ENCODE assay signal across 21 cellular contexts in the genomic region with DNA sequence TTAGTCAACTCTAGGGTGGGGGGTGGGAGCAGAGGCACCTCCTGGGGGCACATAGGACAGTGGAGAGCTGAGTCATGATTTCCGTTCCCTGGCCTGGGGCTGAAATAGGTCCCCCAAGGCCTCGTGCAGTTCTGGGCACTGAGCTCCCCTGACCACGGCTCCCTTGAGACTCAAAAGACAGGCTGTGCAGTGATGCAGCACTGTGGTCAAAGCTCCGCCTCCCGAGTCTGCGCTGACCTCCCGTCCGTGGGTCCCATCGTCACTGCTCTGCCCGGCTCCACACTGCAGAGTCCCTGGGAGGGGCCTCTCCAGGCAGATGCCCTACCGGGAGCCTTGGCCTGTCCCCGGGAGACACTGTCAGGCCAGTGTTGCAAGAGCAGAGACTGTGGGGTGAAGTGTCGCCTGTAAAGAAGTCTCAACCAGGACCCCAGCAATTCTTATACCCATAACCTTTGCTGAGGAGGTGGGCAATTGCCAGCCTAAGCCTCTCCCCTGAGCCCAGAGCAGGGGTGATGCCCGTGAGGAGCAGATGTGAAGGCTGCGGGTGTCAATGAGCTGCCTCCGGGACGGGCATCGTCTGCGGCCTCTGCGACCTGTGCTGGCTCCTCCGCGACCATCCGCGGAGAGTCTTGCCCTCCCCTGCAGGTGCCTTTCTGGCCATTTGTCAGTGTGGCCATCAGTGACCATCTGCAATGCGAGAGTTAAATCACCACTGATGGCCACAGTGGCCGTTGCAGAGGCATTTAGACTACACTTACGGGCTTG.
DNase-seq lines count a peak whose midpoint lies in the region; ATAC-seq and TF ChIP-seq lines count a peak whose summit lies in the region.
"Had no signal": no experiment of that assay in that cellular context is flagged by ENCODE, and none has a peak within 500 bp of the region (broad histone marks: within the 10 kb centered on the region; RNA-seq: fewer than 3 reads in every experiment).

No MANE protein-coding gene starts in this region.

- ATAC-seq in heart left ventricle: no peak
- ATAC-seq in upper lobe of right lung: no peak
- ATAC-seq: activated CD4-positive, alpha-beta T cell treated with anti-CD3 and anti-CD28 coated beads for 36 hours; psoas muscle had no signal

- intact Hi-C loops in cardiac septum (cut with DNase I) (no loop called here), heart left ventricle (cut with DNase I) (no loop called here), esophagus muscularis mucosa (cut with DNase I) (loop anchor here (10.0 kb wide), 1 partner anchor 54 kb away; no protein-coding TSS in a partner anchor), upper lobe of right lung (cut with DNase I) (no loop called here)

- peak; percentile 58 for DNase-seq in cardiac septum (ENCODE audit: low spot score)
- no peak for DNase-seq in heart left ventricle
- DNase-seq in esophagus muscularis mucosa (ENCODE audit: extremely low spot score): peak; percentile 78
- peak; percentile 74 for DNase-seq in osteoblast (ENCODE audit: insufficient read length, low spot score, missing footprints)
- peak; percentile 53 for DNase-seq in upper lobe of right lung
- DNase-seq in NCI-H146 (lab: John Stamatoyannopoulos, UW): no peak
- DNase-seq in NCI-H510A (lab: John Stamatoyannopoulos, UW): no peak
- DNase-seq in T1000 (lab: John Stamatoyannopoulos, UW): no peak
- DNase-seq: activated CD4-positive, alpha-beta T cell treated with anti-CD3 and anti-CD28 coated beads for 36 hours; activated naive CD4-positive, alpha-beta T cell; amygdala; foreskin melanocyte; hypothalamus; MM.1S; NCI-H2171 treated with DMSO at 0.1 percent for 48 hours; NCI-H748 treated with DMSO at 0.1 percent for 48 hours; OCI-M1; psoas muscle; Right ventricle myocardium superior; stimulated activated CD4-positive, alpha-beta T cell treated with anti-CD3 and anti-CD28 coated beads, Interleukin-4, amount 100 ng/mL, for 4 hours had no signal

- no peaks in the 10 kb centered on the region for H4K20me1 ChIP-seq in osteoblast (ENCODE audit: insufficient read depth, low read length)

- WGBS in heart left ventricle, 4 donors: 70 to 78% (median 76%) methylated on average over 25 to 27 of the region's 27 CpGs
- WGBS in esophagus muscularis mucosa: 85% methylated on average over 27 of the region's 27 CpGs

- H3K9me3 ChIP-seq in heart left ventricle: no peaks in the 10 kb centered on the region
- no peaks in the 10 kb centered on the region for H3K9me3 ChIP-seq in esophagus muscularis mucosa
- no peaks in the 10 kb centered on the region for H3K9me3 ChIP-seq in osteoblast (ENCODE audit: low read depth, low read length)
- no peaks in the 10 kb centered on the region for H3K9me3 ChIP-seq in upper lobe of right lung
- H3K9me3 ChIP-seq: psoas muscle had no signal

- H3K36me3 ChIP-seq in heart left ventricle (no peaks in the 10 kb centered on the region), esophagus muscularis mucosa (no peaks in the 10 kb centered on the region), osteoblast (ENCODE audit: insufficient read depth, low read length) (no peaks in the 10 kb centered on the region), upper lobe of right lung (no peaks in the 10 kb centered on the region)

- TF ChIP-seq CTCF in heart left ventricle (IDR thresholded peaks at IDR 0.05) (no peak), esophagus muscularis mucosa (IDR thresholded peaks at IDR 0.05) (no peak), osteoblast (IDR thresholded peaks at IDR 0.05; ENCODE audit: extremely low read depth, low read depth, low read length) (no peak), upper lobe of right lung (IDR thresholded peaks at IDR 0.05) (no peak)

- H3K27me3 ChIP-seq in heart left ventricle (peaks cover 0 to 26% (median 0%) of the 10 kb centered on the region in 9 donors), esophagus muscularis mucosa (peaks cover 0 to 51% (median 0%) of the 10 kb centered on the region in 4 donors), osteoblast (ENCODE audit: insufficient read depth, low read length) (no peaks in the 10 kb centered on the region), upper lobe of right lung (no peaks in the 10 kb centered on the region)

- no peak overlapping the region for H3K4me2 ChIP-seq in osteoblast (ENCODE audit: insufficient read depth, low read length)

- no peaks in the 10 kb centered on the region for H3K79me2 ChIP-seq in osteoblast (ENCODE audit: insufficient read depth, low read length)

- H3K4me1 ChIP-seq in heart left ventricle (no peaks in the 10 kb centered on the region), esophagus muscularis mucosa (no peaks in the 10 kb centered on the region), osteoblast (ENCODE audit: insufficient read depth, low read length) (no peaks in the 10 kb centered on the region), upper lobe of right lung (no peaks in the 10 kb centered on the region)
- H3K4me1 ChIP-seq: psoas muscle had no signal

- H2AFZ ChIP-seq in osteoblast (ENCODE audit: low read length): no peak overlapping the region

- H3K27ac ChIP-seq in heart left ventricle: no peak overlapping the region
- H3K27ac ChIP-seq in esophagus muscularis mucosa (replicated peaks in 1 of 4): no peak overlapping the region
- no peak overlapping the region for H3K27ac ChIP-seq in osteoblast (ENCODE audit: low read depth, low read length)
- H3K27ac ChIP-seq in upper lobe of right lung: no peak overlapping the region
- H3K27ac ChIP-seq: epithelial cell of prostate, psoas muscle had no signal

- no peak for TF ChIP-seq POLR2A in heart left ventricle (IDR thresholded peaks at IDR 0.05)
- no peak for TF ChIP-seq POLR2A in esophagus muscularis mucosa (IDR thresholded peaks at IDR 0.05; ENCODE audit: low read depth)

- TF ChIP-seq EP300 in esophagus muscularis mucosa (IDR thresholded peaks at IDR 0.05): no peak

- H3K4me3 ChIP-seq in heart left ventricle: no peak overlapping the region
- no peak overlapping the region for H3K4me3 ChIP-seq in esophagus muscularis mucosa
- no peak overlapping the region for H3K4me3 ChIP-seq in osteoblast (ENCODE audit: insufficient read depth, low read length)
- no peak overlapping the region for H3K4me3 ChIP-seq in upper lobe of right lung
- H3K4me3 ChIP-seq: psoas muscle had no signal

Comparison
In these comparisons a context has a peak if more than half of its experiments do, and no peak if none do; other contexts are left out.
1. DNase-seq: peak in cardiac septum (single experiment), esophagus muscularis mucosa (single experiment), osteoblast (single experiment) and upper lobe of right lung (single experiment); none in heart left ventricle (0 of 5), NCI-H146 (single experiment), NCI-H510A (single experiment) and T1000 (single experiment).